In genomic region chr17:30341703-30342102, GRCh38 we compare ENCODE assay signal across 1 cellular context.
TF ChIP-seq lines count a peak whose summit lies in the region.

No MANE protein-coding gene starts in this region.

TF ChIP-seq in IMR-90, 13 proteins besides CTCF, POLR2A, EP300 and RAD21 (continued from another document):
- TF ChIP-seq MXI1 (IDR thresholded peaks at IDR 0.05; ENCODE audit: borderline replicate concordance, low read depth, low read length) (no peak), RFX5 (IDR thresholded peaks at IDR 0.05; ENCODE audit: low read depth, low read length) (no peak), ELK1 (IDR thresholded peaks at IDR 0.05; ENCODE audit: borderline replicate concordance, low read depth, low read length) (no peak), USF2 (IDR thresholded peaks at IDR 0.05; ENCODE audit: low read depth, low read length) (no peak), CEBPB (IDR thresholded peaks at IDR 0.05; ENCODE audit: low read depth, low read length) (no peak), MAZ (IDR thresholded peaks at IDR 0.05; ENCODE audit: borderline replicate concordance, low read depth, low read length) (no peak), SMC3 (IDR thresholded peaks at IDR 0.05; ENCODE audit: low read depth, low read length) (no peak), MAFK (IDR thresholded peaks at IDR 0.05; ENCODE audit: low read depth, low read length) (no peak), CHD1 (IDR thresholded peaks at IDR 0.05; ENCODE audit: low read depth, low read length) (no peak), RCOR1 (IDR thresholded peaks at IDR 0.05; ENCODE audit: insufficient replicate concordance, low read length) (no peak)
